ENCODE assay signal across 28 cellular contexts in genomic region chr2:12693509-12693908, GRCh38.
"Had no signal": no experiment of that assay in that cellular context is flagged by ENCODE, and none has a peak within 500 bp of the region (broad histone marks: within the 10 kb centered on the region; RNA-seq: fewer than 3 reads in every experiment).

No MANE protein-coding gene starts in this region.

- H3K27me3 ChIP-seq: colonic mucosa, dorsolateral prefrontal cortex, esophagus muscularis mucosa, esophagus squamous epithelium, gastrocnemius medialis, gastroesophageal sphincter, heart left ventricle, heart right ventricle had no signal

- H3K27me3 Mint-ChIP-seq: effector memory CD8-positive, alpha-beta T cell had no signal

- DNase-seq: colonic mucosa; cortex of kidney; dermis blood vessel endothelial cell; dorsolateral prefrontal cortex; effector CD4-positive, alpha-beta T cell; effector CD8-positive, alpha-beta T cell; effector memory CD4-positive, alpha-beta T cell; effector memory CD8-positive, alpha-beta T cell; endodermal cell; erythroblast; esophagus squamous epithelium; foreskin fibroblast; foreskin melanocyte; gastrocnemius medialis; glutamatergic neuron; head of caudate nucleus; heart left ventricle; heart right ventricle had no signal

- ATAC-seq: effector memory CD8-positive, alpha-beta T cell; esophagus mucosa; gastrocnemius medialis; gastroesophageal sphincter; heart left ventricle; heart right ventricle had no signal

- H3K4me1 ChIP-seq: colonic mucosa, esophagus muscularis mucosa, gastrocnemius medialis, gastroesophageal sphincter, heart left ventricle, heart right ventricle had no signal

- H3K9me3 ChIP-seq: colonic mucosa, esophagus squamous epithelium, gastrocnemius medialis had no signal

- H3K4me3 ChIP-seq: colonic mucosa, coronary artery, dorsolateral prefrontal cortex, esophagus muscularis mucosa, esophagus squamous epithelium, gastrocnemius medialis, gastroesophageal sphincter, heart left ventricle, heart right ventricle had no signal

- H3K36me3 ChIP-seq: colonic mucosa, esophagus muscularis mucosa, esophagus squamous epithelium, gastrocnemius medialis, gastroesophageal sphincter, heart left ventricle, heart right ventricle had no signal

- H3K4me1 Mint-ChIP-seq: endodermal cell had no signal

- H3K4me3 Mint-ChIP-seq: dendritic cell treated with granulocyte-macrophage colony-stimulating factor and Interleukin-4, amounts not matched to agents 40 ng/mL and 50 ng/mL, for 4 days; effector memory CD8-positive, alpha-beta T cell; endodermal cell had no signal

- H3K27ac ChIP-seq: colonic mucosa, coronary artery, dorsolateral prefrontal cortex, epithelial cell of prostate, esophagus muscularis mucosa, esophagus squamous epithelium, gastrocnemius medialis, gastroesophageal sphincter, heart left ventricle, heart right ventricle had no signal

- FAIRE-seq: colon, endometrium, endothelial cell of umbilical vein, frontal cortex had no signal

- H3K27ac Mint-ChIP-seq: dendritic cell treated with granulocyte-macrophage colony-stimulating factor and Interleukin-4, amounts not matched to agents 40 ng/mL and 50 ng/mL, for 4 days; effector memory CD8-positive, alpha-beta T cell; endodermal cell had no signal
